Comparison of ENCODE assay signal across 17 cellular contexts in genomic region chr16:57503366-57503765, GRCh38. TPM values are rescaled to one million over a fixed set of nuclear protein-coding genes. Genes with fewer than 3 reads are reported as not detected.
A peak's percentile ranks its signal among the peaks of the same experiment; 100 is the strongest.
DNase-seq lines count a peak whose midpoint lies in the region; ATAC-seq and TF ChIP-seq lines count a peak whose summit lies in the region.
"Had no signal": no experiment of that assay in that cellular context is flagged by ENCODE, and none has a peak within 500 bp of the region (broad histone marks: within the 10 kb centered on the region; RNA-seq: fewer than 3 reads in every experiment).

No MANE protein-coding gene starts in this region.

- TF ChIP-seq CTCF in fibroblast of pulmonary artery (IDR thresholded peaks at IDR 0.05; ENCODE audit: low read length, missing control alignments) (no peak), type B pancreatic cell (conservative IDR thresholded peaks at IDR 0.05) (no peak), A673 (conservative IDR thresholded peaks at IDR 0.05; ENCODE audit: low read depth, low read length) (no peak)

- H3K4me3 Mint-ChIP-seq in activated T-cell treated with anti-CD3 and anti-CD28 coated beads, Interleukin-2, amount 50 U/mL, for 72 hours: no peak overlapping the region
- peak overlapping the region; percentile 54 for H3K4me3 Mint-ChIP-seq in type B pancreatic cell
- H3K4me3 Mint-ChIP-seq: activated CD8-positive, alpha-beta memory T cell treated with anti-CD3 and anti-CD28 coated beads, Interleukin-2, amount 10 ng/mL, durations not matched to agents 7 days and 5 days; activated naive CD8-positive, alpha-beta T cell had no signal

- in situ Hi-C loops in HAP-1 (cut with MboI; ENCODE audit: low sequenced_read_pairs): no loop called here

- BruUV-seq in A673 (replicated peaks; lab: Mats Ljungman, UMichigan): no TSS peak

- no peak overlapping the region for H3K27ac ChIP-seq in A673 (ENCODE audit: low read depth, low read length, poor library complexity, severe bottlenecking)
- H3K27ac ChIP-seq: thoracic aorta had no signal

- H3K9me3 ChIP-seq in HAP-1 (no peaks in the 10 kb centered on the region), A673 (ENCODE audit: low read depth, low read length, poor library complexity, severe bottlenecking) (no peaks in the 10 kb centered on the region)
- H3K9me3 ChIP-seq: A549, thoracic aorta had no signal

- no peak for ATAC-seq in activated T-cell treated with anti-CD3 and anti-CD28 coated beads, Interleukin-2, amount 50 U/mL, for 72 hours (replicated peaks in 1 of 2)
- ATAC-seq: A549; activated CD8-positive, alpha-beta memory T cell treated with anti-CD3 and anti-CD28 coated beads, Interleukin-2, amount 10 ng/mL, durations not matched to agents 7 days and 5 days had no signal

- CTCF ChIA-PET in A673 (lab: Charles Lee): no interaction called here

- H3K4me3 ChIP-seq in fibroblast of pulmonary artery (replicated peaks; ENCODE audit: low read depth, low read length): no peak overlapping the region
- H3K4me3 ChIP-seq in HAP-1: no peak overlapping the region
- H3K4me3 ChIP-seq in A673 (ENCODE audit: low read depth, low read length, poor library complexity, severe bottlenecking): no peak overlapping the region
- H3K4me3 ChIP-seq: A549, thoracic aorta had no signal

- no peaks in the 10 kb centered on the region for H3K36me3 ChIP-seq in HAP-1 (replicated peaks)
- no peaks in the 10 kb centered on the region for H3K36me3 ChIP-seq in A673 (ENCODE audit: insufficient read depth, low read length, poor library complexity, severe bottlenecking)
- H3K36me3 ChIP-seq: thoracic aorta had no signal

- DNase-seq in activated T-cell treated with anti-CD3 and anti-CD28 coated beads, Interleukin-2, amount 50 U/mL, for 72 hours: no peak
- DNase-seq in activated T-cell treated with anti-CD3 and anti-CD28 coated beads for 4 hours (no peak), NCI-H2107 (lab: John Stamatoyannopoulos, UW) (peak; percentile 70), fibroblast of pulmonary artery (ENCODE audit: low read depth) (peak; percentile 23), type B pancreatic cell (ENCODE audit: extremely low spot score, unreplicated experiment) (no peak), HAP-1 (ENCODE audit: low spot score in 2 of 2) (no peak), A673 (ENCODE audit: low spot score) (no peak)
- DNase-seq in stimulated activated CD4-positive, alpha-beta T cell treated with anti-CD3 and anti-CD28 coated beads, Interleukin-4, amount 100 ng/mL, for 24 hours: no peak
- DNase-seq: activated CD8-positive, alpha-beta memory T cell treated with anti-CD3 and anti-CD28 coated beads, Interleukin-2, amount 10 ng/mL, durations not matched to agents 7 days and 5 days; KG1; mesendoderm; NCI-H526; nucleus accumbens; SHP77 treated with DMSO at 0.1 percent for 48 hours had no signal

- no peaks in the 10 kb centered on the region for H3K36me3 Mint-ChIP-seq in activated T-cell treated with anti-CD3 and anti-CD28 coated beads, Interleukin-2, amount 50 U/mL, for 72 hours (ENCODE audit: insufficient read depth in 2 of 2)
- H3K36me3 Mint-ChIP-seq in type B pancreatic cell: no peaks in the 10 kb centered on the region
- H3K36me3 Mint-ChIP-seq: activated CD8-positive, alpha-beta memory T cell treated with anti-CD3 and anti-CD28 coated beads, Interleukin-2, amount 10 ng/mL, durations not matched to agents 7 days and 5 days; activated naive CD8-positive, alpha-beta T cell had no signal

- POLR2A ChIA-PET in A673 (lab: Charles Lee; ENCODE audit: low non-redundant PET): no interaction called here

- H3K27me3 ChIP-seq in HAP-1 (ENCODE audit: low read depth) (no peaks in the 10 kb centered on the region), A673 (replicated peaks; ENCODE audit: insufficient read depth, low read depth, low read length, poor library complexity) (no peaks in the 10 kb centered on the region)

- intact Hi-C loops in A673 (cut with micrococcal nuclease; ENCODE audit: unreplicated experiment): no loop called here

- H3K4me1 Mint-ChIP-seq in activated T-cell treated with anti-CD3 and anti-CD28 coated beads, Interleukin-2, amount 50 U/mL, for 72 hours (ENCODE audit: low read depth): peaks cover 11% of the 10 kb centered on the region
- H3K4me1 Mint-ChIP-seq in type B pancreatic cell (ENCODE audit: unreplicated experiment): peaks cover 46% of the 10 kb centered on the region

- H3K9me3 Mint-ChIP-seq in activated T-cell treated with anti-CD3 and anti-CD28 coated beads, Interleukin-2, amount 50 U/mL, for 72 hours: no peaks in the 10 kb centered on the region
- H3K9me3 Mint-ChIP-seq in type B pancreatic cell: no peaks in the 10 kb centered on the region

- H3K27ac Mint-ChIP-seq in activated T-cell treated with anti-CD3 and anti-CD28 coated beads, Interleukin-2, amount 50 U/mL, for 72 hours: peak overlapping the region; percentile 19
- peak overlapping the region; percentile 48 for H3K27ac Mint-ChIP-seq in type B pancreatic cell
- H3K27ac Mint-ChIP-seq: activated CD8-positive, alpha-beta memory T cell treated with anti-CD3 and anti-CD28 coated beads, Interleukin-2, amount 10 ng/mL, durations not matched to agents 7 days and 5 days; activated naive CD8-positive, alpha-beta T cell had no signal

- H3K4me1 ChIP-seq in HAP-1 (no peaks in the 10 kb centered on the region), A673 (ENCODE audit: insufficient read depth, low read length, poor library complexity, severe bottlenecking) (no peaks in the 10 kb centered on the region)

- no peaks in the 10 kb centered on the region for H3K27me3 Mint-ChIP-seq in activated T-cell treated with anti-CD3 and anti-CD28 coated beads, Interleukin-2, amount 50 U/mL, for 72 hours (ENCODE audit: low read depth)
- H3K27me3 Mint-ChIP-seq in type B pancreatic cell: no peaks in the 10 kb centered on the region
- H3K27me3 Mint-ChIP-seq: activated naive CD8-positive, alpha-beta T cell had no signal

RNA-seq across cellular contexts. Expression of gene DOK4, which starts 17.1 kb away (rescaled TPM):
- total RNA-seq in activated T-cell treated with anti-CD3 and anti-CD28 coated beads, Interleukin-2, amount 50 U/mL, for 72 hours: 10 to 100 TPM; 12.0 to 19.6 TPM
- total RNA-seq in type B pancreatic cell (ENCODE audit: low replicate concordance): 33.3 and 72.0 TPM in 2 replicates
- total RNA-seq in A673 (2021): 14.3 and 19.0 TPM in 2 replicates

RNA-seq across cellular contexts. Expression of gene CCDC102A, which starts 33.0 kb away (rescaled TPM):
- total RNA-seq in activated T-cell treated with anti-CD3 and anti-CD28 coated beads, Interleukin-2, amount 50 U/mL, for 72 hours: 10 to 100 TPM in 1 of 2 donors, 1 to 10 TPM in 1; 8.1 to 14.6 TPM
- total RNA-seq in type B pancreatic cell (ENCODE audit: low replicate concordance) (6.9 and 14.4 TPM in 2 replicates), A673 (2021) (10.1 and 10.3 TPM in 2 replicates)

RNA-seq across cellular contexts. Expression of gene ADGRG5, which starts 39.1 kb away (rescaled TPM):
- total RNA-seq in activated T-cell treated with anti-CD3 and anti-CD28 coated beads, Interleukin-2, amount 50 U/mL, for 72 hours: 1 to 10 TPM; 3.9 to 9.3 TPM
- total RNA-seq in type B pancreatic cell (ENCODE audit: low replicate concordance) (0.82 and 1.7 TPM in 2 replicates), A673 (2021) (not detected in 2 replicates)

RNA-seq across cellular contexts. Expression of gene POLR2C, which starts 40.9 kb away (rescaled TPM):
- total RNA-seq in activated T-cell treated with anti-CD3 and anti-CD28 coated beads, Interleukin-2, amount 50 U/mL, for 72 hours: 10 to 100 TPM; 65.7 to 67.5 TPM
- total RNA-seq in type B pancreatic cell (ENCODE audit: low replicate concordance): 63.0 and 70.5 TPM in 2 replicates
- total RNA-seq in A673 (2021): 96.2 and 110 TPM in 2 replicates

RNA-seq across cellular contexts. Expression of gene COQ9, which starts 56.1 kb away (rescaled TPM):
- 10 to 100 TPM; 31.4 to 35.2 TPM for total RNA-seq in activated T-cell treated with anti-CD3 and anti-CD28 coated beads, Interleukin-2, amount 50 U/mL, for 72 hours
- total RNA-seq in type B pancreatic cell (ENCODE audit: low replicate concordance) (73.1 and 96.0 TPM in 2 replicates), A673 (2021) (65.6 and 69.7 TPM in 2 replicates)

Comparison
In these comparisons a context has a peak if more than half of its experiments do, and no peak if none do; other contexts are left out.
1. DNase-seq: peak in NCI-H2107 (single experiment) and fibroblast of pulmonary artery (single experiment); none in activated T-cell treated with anti-CD3 and anti-CD28 coated beads, Interleukin-2, amount 50 U/mL, for 72 hours (0 of 2), activated T-cell treated with anti-CD3 and anti-CD28 coated beads for 4 hours (single experiment), type B pancreatic cell (single experiment), stimulated activated CD4-positive, alpha-beta T cell treated with anti-CD3 and anti-CD28 coated beads, Interleukin-4, amount 100 ng/mL, for 24 hours (single experiment), HAP-1 (0 of 2) and A673 (single experiment).